Comparison of ENCODE assay signal across 1 cellular context in genomic region chr17:77928519-77929179, GRCh38.
A peak's percentile ranks its signal among the peaks of the same experiment; 100 is the strongest.
TF ChIP-seq lines count a peak whose summit lies in the region.

No MANE protein-coding gene starts in this region.

TF ChIP-seq in HEK293, 187 proteins besides CTCF, POLR2A, EP300 and RAD21 (continued from another document):
- TF ChIP-seq PRDM4 (tag by site-specific recombination; IDR thresholded peaks at IDR 0.05) (no peak), PRDM1 (tag by site-specific recombination; IDR thresholded peaks at IDR 0.05) (no peak), ZIC2 (tag by site-specific recombination; IDR thresholded peaks at IDR 0.05) (peak; percentile 100), ZNF623 (tag by site-specific recombination; IDR thresholded peaks at IDR 0.05) (no peak), KLF9 (tag by site-specific recombination; IDR thresholded peaks at IDR 0.05; ENCODE audit: low read depth) (no peak), PRDM6 (tag by site-specific recombination; IDR thresholded peaks at IDR 0.05) (no peak), ZNF792 (tag by site-specific recombination; IDR thresholded peaks at IDR 0.05) (no peak), YY1 (tag by site-specific recombination; IDR thresholded peaks at IDR 0.05) (no peak), ZNF423 (tag by site-specific recombination; IDR thresholded peaks at IDR 0.05) (peak; percentile 20; the same call in 1 of the 2 replicates), ZNF548 (tag by site-specific recombination; IDR thresholded peaks at IDR 0.05) (no peak), KLF8 (tag by site-specific recombination; IDR thresholded peaks at IDR 0.05) (no peak), ZNF341 (tag by site-specific recombination; IDR thresholded peaks at IDR 0.05; ENCODE audit: low read depth) (no peak)
